23 cellular contexts compared by ENCODE assay signal in genomic region chr16:86086471-86086870, GRCh38.
A peak's percentile ranks its signal among the peaks of the same experiment; 100 is the strongest.
DNase-seq lines count a peak whose midpoint lies in the region; ATAC-seq and TF ChIP-seq lines count a peak whose summit lies in the region.
"Had no signal": no experiment of that assay in that cellular context is flagged by ENCODE, and none has a peak within 500 bp of the region (broad histone marks: within the 10 kb centered on the region; RNA-seq: fewer than 3 reads in every experiment).

No MANE protein-coding gene starts in this region.

- CTCF ChIA-PET in CD4-positive, alpha-beta T cell (lab: Charles Lee), result no interaction called here

- TF ChIP-seq EP300 in esophagus muscularis mucosa (IDR thresholded peaks at IDR 0.05), result no peak

- POLR2A ChIA-PET in CD4-positive, alpha-beta T cell (lab: Charles Lee), result no interaction called here

- H3K27me3 Mint-ChIP-seq in CD4-positive, alpha-beta T cell, result no peaks in the 10 kb centered on the region

- H3K9me3 Mint-ChIP-seq in CD4-positive, alpha-beta T cell, result no peaks in the 10 kb centered on the region
- H3K9me3 Mint-ChIP-seq: CD8-positive, alpha-beta T cell; H9; HFFc6 had no signal

- no peaks in the 10 kb centered on the region for H3K9me3 ChIP-seq in BLaER1
- no peaks in the 10 kb centered on the region for H3K9me3 ChIP-seq in CD4-positive, alpha-beta T cell (ENCODE audit: control insufficient read depth, low read length)
- no peaks in the 10 kb centered on the region for H3K9me3 ChIP-seq in RWPE2 (ENCODE audit: severe bottlenecking)
- H3K9me3 ChIP-seq in esophagus muscularis mucosa, result no peaks in the 10 kb centered on the region
- H3K9me3 ChIP-seq: BE2C had no signal

- TF ChIP-seq POLR2A in esophagus muscularis mucosa (IDR thresholded peaks at IDR 0.05; ENCODE audit: low read depth), result no peak

- 79% methylated on average over 7 of the region's 7 CpGs for WGBS in esophagus muscularis mucosa

- no peaks in the 10 kb centered on the region for H3K36me3 ChIP-seq in BLaER1
- H3K36me3 ChIP-seq in RWPE2 (ENCODE audit: low read depth), result no peaks in the 10 kb centered on the region
- H3K36me3 ChIP-seq in esophagus muscularis mucosa, result no peaks in the 10 kb centered on the region
- H3K36me3 ChIP-seq: BE2C had no signal

- H3K4me1 ChIP-seq in BLaER1, result peaks cover 22% of the 10 kb centered on the region
- H3K4me1 ChIP-seq in RWPE2 (ENCODE audit: insufficient read depth, poor library complexity, severe bottlenecking), result no peaks in the 10 kb centered on the region
- H3K4me1 ChIP-seq in esophagus muscularis mucosa, result no peaks in the 10 kb centered on the region
- H3K4me1 ChIP-seq: BE2C had no signal

- no peak for DNase-seq in CD4-positive, alpha-beta T cell
- DNase-seq in RWPE2 (ENCODE audit: low spot score) (peak; percentile 39), mesenteric fat pad (ENCODE audit: low spot score) (peak; percentile 16), esophagus muscularis mucosa (ENCODE audit: extremely low spot score) (no peak), NCI-H1694 treated with DMSO at 0.1 percent for 48 hours (lab: John Stamatoyannopoulos, UW) (no peak), KG1 (lab: John Stamatoyannopoulos, UW) (no peak), retina (no peak)
- DNase-seq: BE2C; CD8-positive, alpha-beta T cell; DND-41; GM23248; H9; HFFc6; KBM-7; NCI-H1105; NCI-H146; NCI-H2081 treated with DMSO at 0.1 percent for 48 hours; NCI-H2171 treated with DMSO at 0.1 percent for 48 hours; NCI-H524 treated with DMSO at 0.1 percent for 48 hours; NCI-H82; OCI-M1; SHP77 had no signal

- H3K27ac Mint-ChIP-seq in CD4-positive, alpha-beta T cell, result peak overlapping the region; percentile 49
- H3K27ac Mint-ChIP-seq: CD8-positive, alpha-beta T cell; H9; HFFc6 had no signal

- H3K4me3 ChIP-seq in BLaER1 (no peak overlapping the region), RWPE2 (ENCODE audit: severe bottlenecking) (no peak overlapping the region), esophagus muscularis mucosa (no peak overlapping the region)
- H3K4me3 ChIP-seq: GM23248 had no signal

- intact Hi-C loops in CD4-positive, alpha-beta T cell (cut with DNase I, micrococcal nuclease), result no loop called here
- intact Hi-C loops in esophagus muscularis mucosa (cut with DNase I), result no loop called here

- H3K27ac ChIP-seq in BLaER1, result no peak overlapping the region
- no peak overlapping the region for H3K27ac ChIP-seq in CD4-positive, alpha-beta T cell (ENCODE audit: low read depth, low read length)
- no peak overlapping the region for H3K27ac ChIP-seq in RWPE2 (ENCODE audit: poor library complexity, severe bottlenecking)
- H3K27ac ChIP-seq in esophagus muscularis mucosa (replicated peaks in 1 of 4), result no peak overlapping the region
- H3K27ac ChIP-seq: GM23248 had no signal

- no peaks in the 10 kb centered on the region for H3K4me1 Mint-ChIP-seq in CD4-positive, alpha-beta T cell (ENCODE audit: low read depth)

- H3K4me2 ChIP-seq in BLaER1, result peak overlapping the region; percentile 31

- no peak overlapping the region for H3K9ac ChIP-seq in BLaER1
- H3K9ac ChIP-seq: GM23248 had no signal

- H3K36me3 Mint-ChIP-seq in CD4-positive, alpha-beta T cell (ENCODE audit: low read depth), result no peaks in the 10 kb centered on the region
- H3K36me3 Mint-ChIP-seq: CD8-positive, alpha-beta T cell had no signal

- no peak for ATAC-seq in CD4-positive, alpha-beta T cell (ENCODE audit: poor library complexity)
- ATAC-seq in RWPE2 (ENCODE audit: low read depth), result no peak
- ATAC-seq: CD8-positive, alpha-beta T cell had no signal

- no peaks in the 10 kb centered on the region for H4K20me1 ChIP-seq in BLaER1

- TF ChIP-seq CTCF in CD4-positive, alpha-beta T cell (IDR thresholded peaks at IDR 0.05), result no peak
- TF ChIP-seq CTCF in RWPE2 (IDR thresholded peaks at IDR 0.05; ENCODE audit: poor library complexity, severe bottlenecking) (no peak), esophagus muscularis mucosa (IDR thresholded peaks at IDR 0.05) (no peak)

- no peak overlapping the region for H3K4me3 Mint-ChIP-seq in CD4-positive, alpha-beta T cell
- H3K4me3 Mint-ChIP-seq: CD8-positive, alpha-beta T cell; H9; HFFc6 had no signal

- H3K27me3 ChIP-seq in BLaER1, result no peaks in the 10 kb centered on the region
- no peaks in the 10 kb centered on the region for H3K27me3 ChIP-seq in CD4-positive, alpha-beta T cell (ENCODE audit: control insufficient read depth, insufficient read depth, low read length)
- H3K27me3 ChIP-seq in RWPE2 (ENCODE audit: insufficient read depth, poor library complexity, severe bottlenecking), result peaks cover 24% of the 10 kb centered on the region
- H3K27me3 ChIP-seq in esophagus muscularis mucosa, result no peaks in the 10 kb centered on the region
- H3K27me3 ChIP-seq: BE2C had no signal

Comparison
In these comparisons a context has a peak if more than half of its experiments do, and no peak if none do; other contexts are left out.
1. DNase-seq: peak in RWPE2 (single experiment) and mesenteric fat pad (single experiment); none in CD4-positive, alpha-beta T cell (0 of 10), esophagus muscularis mucosa (single experiment), NCI-H1694 treated with DMSO at 0.1 percent for 48 hours (single experiment), KG1 (single experiment) and retina (single experiment).